ENCODE assay signal across 8 cellular contexts in the genomic region with DNA sequence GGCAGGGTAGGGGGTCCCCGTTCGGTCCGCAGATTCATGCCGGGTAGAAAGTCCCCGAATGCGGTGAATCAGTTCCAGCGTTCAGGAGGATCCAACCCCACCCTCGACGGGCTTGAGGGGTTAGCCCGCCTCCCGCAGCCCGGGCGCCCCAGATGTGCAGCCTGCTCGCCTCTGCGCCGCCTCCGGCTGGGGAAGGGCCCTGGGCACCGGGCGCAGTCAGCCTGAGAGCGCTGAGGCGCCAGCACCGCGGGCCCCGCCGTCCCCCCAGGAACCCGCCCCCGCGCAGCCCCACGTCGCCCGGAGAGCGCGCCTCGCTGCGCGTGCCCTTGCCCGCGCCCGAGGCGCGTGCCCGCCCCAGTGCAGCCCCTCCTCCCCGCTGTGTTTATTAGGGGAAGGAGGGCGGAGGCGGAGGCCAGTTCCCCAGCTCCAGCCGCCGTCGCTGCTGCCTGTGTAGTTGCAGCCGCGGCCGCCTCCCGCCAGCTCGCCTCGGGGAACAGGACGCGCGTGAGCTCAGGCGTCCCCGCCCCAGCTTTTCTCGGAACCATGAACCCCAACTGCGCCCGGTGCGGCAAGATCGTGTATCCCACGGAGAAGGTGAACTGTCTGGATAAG. TPM values are rescaled to one million over a fixed set of nuclear protein-coding genes. Genes with fewer than 3 reads are reported as not detected.
DNase-seq lines count a peak whose midpoint lies in the region; ATAC-seq and TF ChIP-seq lines count a peak whose summit lies in the region.

A gene with protein sequence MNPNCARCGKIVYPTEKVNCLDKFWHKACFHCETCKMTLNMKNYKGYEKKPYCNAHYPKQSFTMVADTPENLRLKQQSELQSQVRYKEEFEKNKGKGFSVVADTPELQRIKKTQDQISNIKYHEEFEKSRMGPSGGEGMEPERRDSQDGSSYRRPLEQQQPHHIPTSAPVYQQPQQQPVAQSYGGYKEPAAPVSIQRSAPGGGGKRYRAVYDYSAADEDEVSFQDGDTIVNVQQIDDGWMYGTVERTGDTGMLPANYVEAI (plus strand): TSS at position 412 of the 612 bp plus-strand sequence. CDS start 132 bp downstream, at position 544.

- peaks cover 36% of the 10 kb centered on the region for H3K27me3 Mint-ChIP-seq in neural crest cell (ENCODE audit: low read depth)

- H3K27ac ChIP-seq in stomach smooth muscle (ENCODE audit: low read length): peak within 1 kb of the TSS; percentile 92

- H3K9ac ChIP-seq in stomach smooth muscle (ENCODE audit: low read length in 2 of 2): peak within 1 kb of the TSS; percentile 82 to 87

- peaks cover 0 to 2% of the 10 kb centered on the region in 2 donors for H3K36me3 ChIP-seq in stomach smooth muscle (ENCODE audit: control insufficient read depth in 2 of 2, insufficient read depth in 2 of 2, low read length in 2 of 2)

- ATAC-seq in GM21723 (IDR thresholded peaks at IDR 0.05; ENCODE audit: unreplicated experiment): peak; percentile 35

- H3K27me3 ChIP-seq in stomach smooth muscle (ENCODE audit: control insufficient read depth in 1 of 2, insufficient read depth in 2 of 2, low read length in 2 of 2): no peaks in the 10 kb centered on the region

- H3K9me3 ChIP-seq in stomach smooth muscle (ENCODE audit: control insufficient read depth in 2 of 2, low read length in 2 of 2): no peaks in the 10 kb centered on the region

- H3K4me3 ChIP-seq in fibroblast of villous mesenchyme (ENCODE audit: low read depth, low read length) (peak within 1 kb of the TSS; percentile 100), stomach smooth muscle (ENCODE audit: low read length in 2 of 2) (peak within 1 kb of the TSS; percentile 93 to 98)

- no peak for TF ChIP-seq CTCF in fibroblast of villous mesenchyme (IDR thresholded peaks at IDR 0.05; ENCODE audit: insufficient read depth, low read depth, low read length)
- no peak for TF ChIP-seq CTCF in neural crest cell (conservative IDR thresholded peaks at IDR 0.05)

- DNase-seq in DMS53 treated with DMSO at 0.1 percent for 48 hours (lab: John Stamatoyannopoulos, UW; ENCODE audit: unreplicated experiment) (peak; percentile 74), LHCN-M2 (ENCODE audit: low read depth) (peak; percentile 87), SIG-M5 treated with dmso at 0.1 percent for 504 hours (lab: John Stamatoyannopoulos, UW; ENCODE audit: unreplicated experiment) (peak; percentile 88), activated gamma-delta T cell (lab: John Stamatoyannopoulos, UW) (peak; percentile 80), fibroblast of villous mesenchyme (ENCODE audit: low read depth) (peak; percentile 90), neural crest cell (ENCODE audit: low read depth, low spot score) (peak; percentile 79)

- H3K4me3 Mint-ChIP-seq in neural crest cell: peak within 1 kb of the TSS; percentile 99

- peaks cover 48% of the 10 kb centered on the region for H3K4me1 ChIP-seq in stomach smooth muscle (ENCODE audit: control insufficient read depth, insufficient read depth, low read length)

- H3K4me1 Mint-ChIP-seq in neural crest cell: peaks cover 56% of the 10 kb centered on the region

- H3K36me3 Mint-ChIP-seq in neural crest cell (ENCODE audit: low read depth): peaks cover 2% of the 10 kb centered on the region

- H3K9me3 Mint-ChIP-seq in neural crest cell: peaks cover 2% of the 10 kb centered on the region

- peak within 1 kb of the TSS; percentile 96 for H3K27ac Mint-ChIP-seq in neural crest cell (ENCODE audit: unreplicated experiment)

RNA-seq across cellular contexts. Expression of the gene that starts here (rescaled TPM):
- total RNA-seq in LHCN-M2 (2014; rRNA removed) (299 and 362 TPM in 2 replicates), fibroblast of villous mesenchyme (355 and 475 TPM in 2 replicates), neural crest cell (87.4 and 94.3 TPM in 2 replicates)
- 456 TPM for polyA plus RNA-seq in LHCN-M2 (2012)

Comparison
In these comparisons a context has a peak if more than half of its experiments do, and no peak if none do; other contexts are left out.
1. Peak in every context shown above with its lines: DNase-seq, ATAC-seq, H3K4me3 ChIP-seq and H3K27ac ChIP-seq.